Comparison of ENCODE assay signal across 9 cellular contexts in the genomic region with DNA sequence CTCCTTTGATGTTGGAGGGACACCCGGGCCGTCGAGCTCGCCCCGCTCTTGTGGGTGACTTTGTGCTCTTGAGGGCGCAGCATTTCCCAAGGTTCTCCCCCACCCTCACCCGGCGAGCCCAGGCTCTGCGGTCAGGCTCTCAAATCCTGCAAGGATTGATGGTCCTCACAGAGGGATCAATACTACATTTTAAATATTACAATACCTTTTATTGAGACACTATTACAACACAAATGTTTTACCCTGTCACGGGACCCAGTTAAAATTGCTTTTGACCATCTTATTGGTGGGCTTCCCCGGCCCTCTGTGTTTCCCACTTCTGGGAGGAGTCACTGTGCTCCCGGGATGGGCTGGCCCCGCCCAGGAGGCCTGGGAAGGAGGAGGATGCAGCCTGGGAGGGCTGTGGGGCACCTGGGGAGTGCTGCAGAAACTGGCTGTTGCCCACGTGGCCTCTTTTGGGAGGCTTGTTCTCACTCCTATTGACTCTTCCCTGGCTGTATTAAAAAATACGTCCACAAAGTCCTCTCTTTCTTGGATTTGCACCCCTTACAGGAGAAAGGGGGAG.
DNase-seq lines count a peak whose midpoint lies in the region; ATAC-seq and TF ChIP-seq lines count a peak whose summit lies in the region.
"Had no signal": no experiment of that assay in that cellular context is flagged by ENCODE, and none has a peak within 500 bp of the region (broad histone marks: within the 10 kb centered on the region; RNA-seq: fewer than 3 reads in every experiment).

No MANE protein-coding gene starts in this region.

- H3K9me3 Mint-ChIP-seq in H9, result peaks cover 0 to 4% of the 10 kb centered on the region in 2 experiments; a peak in 1 of 5 replicates
- no peaks in the 10 kb centered on the region for H3K9me3 Mint-ChIP-seq in natural killer cell treated with Interleukin-12 subunit alpha and Interleukin-12 subunit beta and Interleukin-15 and Interleukin-18, amount 100 ng/mL, for 72 hours

- H3K27me3 ChIP-seq in H9 (ENCODE audit: insufficient read depth, low read length) (no peaks in the 10 kb centered on the region), duodenal mucosa (ENCODE audit: control insufficient read depth in 1 of 2, insufficient read depth in 2 of 2, low read length in 2 of 2) (peaks cover 10 to 24% of the 10 kb centered on the region in 2 donors), gastroesophageal sphincter (peaks cover 60% of the 10 kb centered on the region)

- peak overlapping the region; percentile 83 for H3K27ac ChIP-seq in H9 (ENCODE audit: insufficient read length, low read depth, low read length)
- no peak overlapping the region for H3K27ac ChIP-seq in duodenal mucosa (ENCODE audit: low read depth, low read length)
- H3K27ac ChIP-seq in gastroesophageal sphincter, result no peak overlapping the region

- peaks cover 19% of the 10 kb centered on the region for H3K27me3 Mint-ChIP-seq in H9 (ENCODE audit: low read depth)
- peaks cover 17 to 43% of the 10 kb centered on the region in 2 donors for H3K27me3 Mint-ChIP-seq in natural killer cell treated with Interleukin-12 subunit alpha and Interleukin-12 subunit beta and Interleukin-15 and Interleukin-18, amount 100 ng/mL, for 72 hours

- peak overlapping the region; percentile 73 to 82 for H3K4me3 Mint-ChIP-seq in H9
- peak overlapping the region; percentile 73 for H3K4me3 Mint-ChIP-seq in natural killer cell treated with Interleukin-12 subunit alpha and Interleukin-12 subunit beta and Interleukin-15 and Interleukin-18, amount 100 ng/mL, for 72 hours

- peak overlapping the region; percentile 98 to 99 (median 98) for H3K27ac Mint-ChIP-seq in H9
- peak overlapping the region; percentile 55 to 70 for H3K27ac Mint-ChIP-seq in natural killer cell treated with Interleukin-12 subunit alpha and Interleukin-12 subunit beta and Interleukin-15 and Interleukin-18, amount 100 ng/mL, for 72 hours

- H3K4me1 ChIP-seq in H9 (ENCODE audit: insufficient read depth, low read length), result peaks cover 8% of the 10 kb centered on the region
- peaks cover 0 to 4% of the 10 kb centered on the region in 2 donors for H3K4me1 ChIP-seq in duodenal mucosa (ENCODE audit: control insufficient read depth in 1 of 2, insufficient read depth in 2 of 2, low read length in 2 of 2)
- H3K4me1 ChIP-seq in gastroesophageal sphincter, result peaks cover 0 to 18% (median 0%) of the 10 kb centered on the region in 3 donors

- no peak overlapping the region for H3T11ph ChIP-seq in H9 (ENCODE audit: low read length)

- TF ChIP-seq POLR2A in gastroesophageal sphincter (IDR thresholded peaks at IDR 0.05), result no peak

- no peak overlapping the region for H2BK5ac ChIP-seq in H9 (ENCODE audit: insufficient read length, low read length)

- no peak overlapping the region for H4K91ac ChIP-seq in H9 (ENCODE audit: insufficient read length, low read depth, low read length)

- no peak overlapping the region for H2AK5ac ChIP-seq in H9 (ENCODE audit: insufficient read length, low read length)

- H3K4me3 ChIP-seq in duodenal mucosa (ENCODE audit: low read depth in 1 of 2, low read length in 2 of 2) (peak overlapping the region; percentile 60 to 66), gastroesophageal sphincter (peak overlapping the region in 1 of 2 donors; percentile 61)

- peak overlapping the region; percentile 56 for H2BK12ac ChIP-seq in H9 (ENCODE audit: insufficient read length, low read depth, low read length)

- no peak overlapping the region for H2BK120ac ChIP-seq in H9 (ENCODE audit: low read depth, low read length, poor library complexity, severe bottlenecking)

- H3K79me2 ChIP-seq in H9 (ENCODE audit: insufficient read depth, low read length), result no peaks in the 10 kb centered on the region

- H3K9ac ChIP-seq in H9 (ENCODE audit: extremely low read depth, insufficient read length, low read length), result peak overlapping the region; percentile 88
- no peak overlapping the region for H3K9ac ChIP-seq in duodenal mucosa (ENCODE audit: low read depth in 1 of 2, low read length in 2 of 2)

- H3K23ac ChIP-seq in H9 (ENCODE audit: insufficient read length, low read depth, low read length), result no peak overlapping the region

- TF ChIP-seq CTCF in H9 (conservative IDR thresholded peaks at IDR 0.05) (no peak), gastroesophageal sphincter (IDR thresholded peaks at IDR 0.05) (no peak)

- H4K5ac ChIP-seq in H9 (ENCODE audit: insufficient read length, low read depth, low read length), result peak overlapping the region; percentile 57

- peaks cover 52 to 56% of the 10 kb centered on the region in 2 experiments for H3K4me1 Mint-ChIP-seq in H9
- H3K4me1 Mint-ChIP-seq in natural killer cell treated with Interleukin-12 subunit alpha and Interleukin-12 subunit beta and Interleukin-15 and Interleukin-18, amount 100 ng/mL, for 72 hours (ENCODE audit: low read depth in 2 of 2), result no peaks in the 10 kb centered on the region

- H3K23me2 ChIP-seq in H9 (ENCODE audit: insufficient read length, low read depth, low read length, poor library complexity, severe bottlenecking), result peaks cover 6% of the 10 kb centered on the region

- H3K56ac ChIP-seq in H9 (ENCODE audit: insufficient read length, low read depth, low read length), result no peak overlapping the region

- H2AFZ ChIP-seq in H9 (ENCODE audit: low read length), result no peak overlapping the region

- H3K36me3 Mint-ChIP-seq in H9 (ENCODE audit: insufficient read depth in 1 of 3, low read depth in 3 of 3), result peaks cover 0 to 6% (median 1%) of the 10 kb centered on the region in 3 experiments; a peak in 3 of 7 replicates
- H3K36me3 Mint-ChIP-seq in natural killer cell treated with Interleukin-12 subunit alpha and Interleukin-12 subunit beta and Interleukin-15 and Interleukin-18, amount 100 ng/mL, for 72 hours, result no peaks in the 10 kb centered on the region

- peak overlapping the region; percentile 64 for H3K4me2 ChIP-seq in H9 (ENCODE audit: insufficient read depth, insufficient read length, low read length)

- H2BK15ac ChIP-seq in H9 (ENCODE audit: low read depth, low read length), result no peak overlapping the region

- peak overlapping the region; percentile 83 for H3K18ac ChIP-seq in H9 (ENCODE audit: insufficient read length, low read depth, low read length)

- WGBS in H9 (ENCODE audit: extremely low coverage, insufficient read length, low lambda C conversion rate), result no CpG with 5 or more reads among the region's 15 CpGs
- WGBS in gastroesophageal sphincter (ENCODE audit: low coverage in 1 of 2), 2 donors, result 20 to 25% methylated on average over 1 to 9 of the region's 15 CpGs

- DNase-seq in AG08395 (ENCODE audit: low spot score), result peak; percentile 40
- peak; percentile 86 for DNase-seq in H9
- no peak for DNase-seq in natural killer cell treated with Interleukin-12 subunit alpha and Interleukin-12 subunit beta and Interleukin-15 and Interleukin-18, amount 100 ng/mL, for 72 hours (ENCODE audit: low spot score)
- DNase-seq in HuH-7 (ENCODE audit: low spot score), result no peak
- DNase-seq in SK-N-DZ (ENCODE audit: low spot score), result no peak
- DNase-seq in CD1c-positive myeloid dendritic cell (ENCODE audit: extremely low spot score), result no peak
- DNase-seq: OCI-M1 had no signal

- peak overlapping the region; percentile 96; the same call in 1 of the 2 replicates for H3K14ac ChIP-seq in H9 (ENCODE audit: insufficient read depth, low read length)

- H3K4ac ChIP-seq in H9 (ENCODE audit: low read depth, low read length), result 0 out of 2 replicates have a peak overlapping the region, but pooled peaks have one; percentile 58

- ATAC-seq in natural killer cell treated with Interleukin-12 subunit alpha and Interleukin-12 subunit beta and Interleukin-15 and Interleukin-18, amount 100 ng/mL, for 72 hours, result no peak
- no peak for ATAC-seq in gastroesophageal sphincter

- no peaks in the 10 kb centered on the region for H3K36me3 ChIP-seq in duodenal mucosa (ENCODE audit: control insufficient read depth in 1 of 2, insufficient read depth in 2 of 2, low read length in 2 of 2)
- H3K36me3 ChIP-seq in gastroesophageal sphincter, result no peaks in the 10 kb centered on the region

- H4K8ac ChIP-seq in H9 (replicated peaks; ENCODE audit: insufficient read length, low read depth, low read length), result no peak overlapping the region

- TF ChIP-seq EP300 in gastroesophageal sphincter (IDR thresholded peaks at IDR 0.05), result no peak

- H2BK20ac ChIP-seq in H9 (ENCODE audit: low read depth, low read length, poor library complexity, severe bottlenecking), result no peak overlapping the region

- H3K9me3 ChIP-seq in H9 (ENCODE audit: control insufficient read depth, low read depth, low read length) (no peaks in the 10 kb centered on the region), duodenal mucosa (ENCODE audit: control insufficient read depth in 1 of 2, low read length in 2 of 2) (no peaks in the 10 kb centered on the region), gastroesophageal sphincter (no peaks in the 10 kb centered on the region)

- no peaks in the 10 kb centered on the region for H3K79me1 ChIP-seq in H9 (ENCODE audit: insufficient read depth, low read depth, low read length, poor library complexity, severe bottlenecking)

- no peaks in the 10 kb centered on the region for H4K20me1 ChIP-seq in H9 (ENCODE audit: control insufficient read depth, insufficient read depth, insufficient read length)

Comparison
In these comparisons a context has a peak if more than half of its experiments do, and no peak if none do; other contexts are left out.
1. DNase-seq: peak in AG08395 (single experiment) and H9 (single experiment); none in natural killer cell treated with Interleukin-12 subunit alpha and Interleukin-12 subunit beta and Interleukin-15 and Interleukin-18, amount 100 ng/mL, for 72 hours (single experiment), HuH-7 (single experiment), SK-N-DZ (single experiment) and CD1c-positive myeloid dendritic cell (single experiment).